ENCODE assay signal across 9 cellular contexts in genomic region chr14:67940894-67941455, GRCh38.
A peak's percentile ranks its signal among the peaks of the same experiment; 100 is the strongest.
DNase-seq lines count a peak whose midpoint lies in the region; ATAC-seq, FAIRE-seq and TF ChIP-seq lines count a peak whose summit lies in the region.
"Had no signal": no experiment of that assay in that cellular context is flagged by ENCODE, and none has a peak within 500 bp of the region (broad histone marks: within the 10 kb centered on the region; RNA-seq: fewer than 3 reads in every experiment).

No MANE protein-coding gene starts in this region.

- no peaks in the 10 kb centered on the region for H4K20me1 ChIP-seq in mammary epithelial cell (ENCODE audit: insufficient read depth, low read length)

- 0% methylated on average over 3 of the region's 3 CpGs for WGBS in mammary epithelial cell (ENCODE audit: low coverage, missing lambda C conversion rate)
- 15% methylated on average over 3 of the region's 3 CpGs for WGBS in suprapubic skin

- dilution Hi-C loops in mammary epithelial cell (cut with HindIII; ENCODE audit: low sequenced_read_pairs), result loop anchor here (25.0 kb wide), 2 partner anchors 296 to 871 kb away; no protein-coding TSS in a partner anchor

- TF ChIP-seq CTCF in HFFc6 (IDR thresholded peaks at IDR 0.05) (no peak), mammary epithelial cell (conservative IDR thresholded peaks at IDR 0.05 in 1 of 2, IDR thresholded peaks at IDR 0.05 in 1 of 2; ENCODE audit: extremely low read depth in 1 of 2, insufficient read depth in 1 of 2, low read depth in 1 of 2, low read length in 2 of 2) (no peak), suprapubic skin (IDR thresholded peaks at IDR 0.05) (no peak), GM10248 (IDR thresholded peaks at IDR 0.05; ENCODE audit: control extremely low read depth, extremely low read depth, low read depth, missing control alignments) (no peak)

- peak overlapping the region; percentile 22 for H3K4me3 Mint-ChIP-seq in HFFc6
- H3K4me3 Mint-ChIP-seq in T-cell, result no peak overlapping the region

- peak overlapping the region; percentile 18 for H3K4me2 ChIP-seq in mammary epithelial cell (ENCODE audit: insufficient read depth, low read depth, low read length)

- H3K27ac ChIP-seq in mammary epithelial cell (ENCODE audit: insufficient read depth, low read depth, low read length) (no peak overlapping the region), suprapubic skin (peak overlapping the region; percentile 76)

- H3K79me2 ChIP-seq in mammary epithelial cell (ENCODE audit: insufficient read depth, low read length), result no peaks in the 10 kb centered on the region

- H3K4me1 Mint-ChIP-seq in HFFc6 (ENCODE audit: low read depth) (peaks cover 44% of the 10 kb centered on the region), T-cell (peaks cover 0 to 5% (median 0%) of the 10 kb centered on the region in 3 donors)

- H3K27ac Mint-ChIP-seq in HFFc6 (peak overlapping the region; percentile 47), T-cell (no peak overlapping the region)

- DNase-seq in HFFc6 (peak; percentile 32), mammary epithelial cell (peak; percentile 57), kidney tubule cell (ENCODE audit: low spot score) (peak; percentile 26), suprapubic skin (ENCODE audit: low spot score in 2 of 2) (no peak), SKM-1 (lab: John Stamatoyannopoulos, UW; ENCODE audit: unreplicated experiment) (no peak), GM10248 (ENCODE audit: extremely low spot score) (no peak), T-cell (no peak), frontal cortex (ENCODE audit: low spot score in 2 of 2) (no peak)
- DNase-seq: adrenal gland had no signal

- H3K36me3 ChIP-seq in mammary epithelial cell (ENCODE audit: insufficient read depth, low read length), result no peaks in the 10 kb centered on the region
- no peaks in the 10 kb centered on the region for H3K36me3 ChIP-seq in suprapubic skin
- H3K36me3 ChIP-seq: adrenal gland had no signal

- no peak for TF ChIP-seq POLR2A in suprapubic skin (IDR thresholded peaks at IDR 0.05)

- H3K4me1 ChIP-seq in mammary epithelial cell (ENCODE audit: insufficient read depth, low read length), result peaks cover 17% of the 10 kb centered on the region
- H3K4me1 ChIP-seq in suprapubic skin, result peaks cover 66% of the 10 kb centered on the region

- in situ Hi-C loops in mammary epithelial cell (cut with MboI; ENCODE audit: low sequenced_read_pairs in 2 of 2), result loop anchor here in 1 of 2 donors (5.0 to 25.0 kb wide), 3 partner anchors 306 to 596 kb away; no protein-coding TSS in a partner anchor

- H3K4me3 ChIP-seq in mammary epithelial cell (replicated peaks in 1 of 3; ENCODE audit: insufficient read depth in 1 of 3, low read depth in 2 of 3, low read length in 3 of 3) (no peak overlapping the region), suprapubic skin (no peak overlapping the region)
- H3K4me3 ChIP-seq: adrenal gland had no signal

- H3K27me3 Mint-ChIP-seq in HFFc6 (ENCODE audit: insufficient read depth), result no peaks in the 10 kb centered on the region
- no peaks in the 10 kb centered on the region for H3K27me3 Mint-ChIP-seq in T-cell

- no peaks in the 10 kb centered on the region for H3K36me3 Mint-ChIP-seq in HFFc6 (ENCODE audit: low read depth)
- H3K36me3 Mint-ChIP-seq in T-cell, result no peaks in the 10 kb centered on the region

- no peak for TF ChIP-seq EP300 in suprapubic skin (IDR thresholded peaks at IDR 0.05)

- ATAC-seq in T-cell (replicated peaks in 1 of 4), result no peak

- H2AFZ ChIP-seq in mammary epithelial cell (ENCODE audit: low read depth, low read length), result peak overlapping the region; percentile 26

- no TSS peak for BruUV-seq in mammary epithelial cell (replicated peaks; lab: Mats Ljungman, UMichigan)

- H3K9me3 Mint-ChIP-seq in HFFc6, result no peaks in the 10 kb centered on the region
- no peaks in the 10 kb centered on the region for H3K9me3 Mint-ChIP-seq in T-cell

- CTCF ChIA-PET in mammary epithelial cell (lab: Charles Lee; ENCODE audit: low non-redundant PET), result no interaction called here
- CTCF ChIA-PET in GM10248 (lab: Yijun Ruan, JAX), result interaction anchor here (1.1 to 2.8 kb wide), 4 partner anchors 9 to 308 kb away, joined by 3 to 7 read pairs (median 4); no protein-coding TSS in a partner anchor
- CTCF ChIA-PET in T-cell (lab: Charles Lee), result no interaction called here

- H3K9ac ChIP-seq in mammary epithelial cell (ENCODE audit: insufficient read depth, low read length), result no peak overlapping the region

- intact Hi-C loops in mammary epithelial cell (cut with micrococcal nuclease), result loop anchor here (5.0 to 10.0 kb wide), 2 partner anchors 104 to 744 kb away; no protein-coding TSS in a partner anchor

- FAIRE-seq in frontal cortex (lab: Jason Lieb, UNC), result no peak

- no peaks in the 10 kb centered on the region for H3K9me3 ChIP-seq in mammary epithelial cell (replicated peaks; ENCODE audit: insufficient read depth, low read length)
- no peaks in the 10 kb centered on the region for H3K9me3 ChIP-seq in suprapubic skin
- H3K9me3 ChIP-seq: adrenal gland had no signal

- POLR2A ChIA-PET in GM10248 (lab: Yijun Ruan, JAX) (no interaction called here), T-cell (lab: Charles Lee) (interaction anchor here in 1 of 2 donors (0.5 kb wide), 1 partner anchor 17 kb away, joined by 3 read pairs; no protein-coding TSS in a partner anchor)

- no peaks in the 10 kb centered on the region for H3K27me3 ChIP-seq in mammary epithelial cell (ENCODE audit: insufficient read depth, low read length)
- no peaks in the 10 kb centered on the region for H3K27me3 ChIP-seq in suprapubic skin
- H3K27me3 ChIP-seq: adrenal gland had no signal

Comparison
In these comparisons a context has a peak if more than half of its experiments do, and no peak if none do; other contexts are left out.
1. DNase-seq: peak in HFFc6 (single experiment), mammary epithelial cell (single experiment) and kidney tubule cell (single experiment); none in suprapubic skin (0 of 2), SKM-1 (single experiment), GM10248 (single experiment), T-cell (0 of 34) and frontal cortex (0 of 2).